Comparison of ENCODE assay signal across 8 cellular contexts in genomic region chr7:77415822-77416620, GRCh38. TPM values are rescaled to one million over a fixed set of nuclear protein-coding genes. Genes with fewer than 3 reads are reported as not detected.
DNase-seq lines count a peak whose midpoint lies in the region; ATAC-seq and TF ChIP-seq lines count a peak whose summit lies in the region.

Gene GSAP (minus strand): TSS chr7:77416349. CDS start chr7:77416321, 28 bp downstream.

- H3K4me1 ChIP-seq in heart right ventricle (peaks cover 0 to 39% (median 12%) of the 10 kb centered on the region in 9 donors), SJCRH30 (no peaks in the 10 kb centered on the region)

- intact Hi-C loops in heart right ventricle (cut with DNase I), result loop anchor here in 1 of 10 donors (10.0 kb wide), 1 partner anchor 119 kb away; the partner anchor contains the start of gene PTPN12
- intact Hi-C loops in posterior vena cava (cut with DNase I), result no loop called here

- 1% methylated on average over 67 to 93 of the region's 93 CpGs for WGBS in heart right ventricle, 2 donors

- DNase-seq in AG20443 (ENCODE audit: low spot score) (peak; percentile 82), RWPE1 (ENCODE audit: low spot score) (peak; percentile 68), heart right ventricle (peak; percentile 67), posterior vena cava (ENCODE audit: low spot score) (peak; percentile 84), SJCRH30 (no peak)
- DNase-seq in activated naive CD8-positive, alpha-beta T cell treated with anti-CD3 and anti-CD28 coated beads for 36 hours, result peak; percentile 53

- no peaks in the 10 kb centered on the region for H3K36me3 Mint-ChIP-seq in activated naive CD8-positive, alpha-beta T cell treated with anti-CD3 and anti-CD28 coated beads for 36 hours

- H3K27me3 ChIP-seq in heart right ventricle (no peaks in the 10 kb centered on the region), SJCRH30 (no peaks in the 10 kb centered on the region)

- H3K9me3 Mint-ChIP-seq in activated naive CD8-positive, alpha-beta T cell treated with anti-CD3 and anti-CD28 coated beads for 36 hours, result no peaks in the 10 kb centered on the region

- CTCF ChIA-PET in RWPE1 (lab: Yijun Ruan, JAX), result interaction anchor here (0.7 kb wide), 1 partner anchor 162 kb away, joined by 3 read pairs; no protein-coding TSS in a partner anchor

- ATAC-seq in GM19025 (IDR thresholded peaks at IDR 0.05; ENCODE audit: low read depth, unreplicated experiment) (peak; percentile 57), HG03196 (IDR thresholded peaks at IDR 0.05; ENCODE audit: unreplicated experiment) (peak; percentile 63), heart right ventricle (peak; percentile 70 to 91 (median 88))

- peak within 1 kb of the TSS; percentile 67 for H3K27ac Mint-ChIP-seq in activated naive CD8-positive, alpha-beta T cell treated with anti-CD3 and anti-CD28 coated beads for 36 hours

- peak within 1 kb of the TSS; percentile 58 for H3K4me3 Mint-ChIP-seq in activated naive CD8-positive, alpha-beta T cell treated with anti-CD3 and anti-CD28 coated beads for 36 hours

- H3K27me3 Mint-ChIP-seq in activated naive CD8-positive, alpha-beta T cell treated with anti-CD3 and anti-CD28 coated beads for 36 hours, result peaks cover 15% of the 10 kb centered on the region

- no peaks in the 10 kb centered on the region for H3K36me3 ChIP-seq in heart right ventricle
- H3K36me3 ChIP-seq in SJCRH30, result no peaks in the 10 kb centered on the region

- peak; percentile 42; the same call in 1 of the 2 replicates for TF ChIP-seq CTCF in RWPE1 (conservative IDR thresholded peaks at IDR 0.05; ENCODE audit: low read depth)
- TF ChIP-seq CTCF in heart right ventricle (IDR thresholded peaks at IDR 0.05), result peak in 5 of 9 donors; percentile 10 to 40 (median 20)

- H3K4me3 ChIP-seq in heart right ventricle (peak within 1 kb of the TSS; percentile 73 to 92 (median 86)), SJCRH30 (no peak within 1 kb of the TSS)

- H3K9me3 ChIP-seq in heart right ventricle, result no peaks in the 10 kb centered on the region
- H3K9me3 ChIP-seq in SJCRH30 (replicated peaks), result no peaks in the 10 kb centered on the region

- H3K4me1 Mint-ChIP-seq in activated naive CD8-positive, alpha-beta T cell treated with anti-CD3 and anti-CD28 coated beads for 36 hours, result peaks cover 47% of the 10 kb centered on the region

- POLR2A ChIA-PET in RWPE1 (lab: Yijun Ruan, JAX; ENCODE audit: low non-redundant PET), result interaction anchor here (1.5 kb wide), 1 partner anchor 123 kb away, joined by 3 read pairs; no protein-coding TSS in a partner anchor

- H3K27ac ChIP-seq in RWPE1 (peak within 1 kb of the TSS; percentile 26; the same call in 1 of the 2 replicates), heart right ventricle (peak within 1 kb of the TSS; percentile 68 to 96 (median 87)), SJCRH30 (no peak within 1 kb of the TSS)

RNA-seq across cellular contexts. Expression of gene GSAP, which starts in this region (rescaled TPM):
- 1 to 10 TPM; 1.7 TPM for total RNA-seq in activated naive CD8-positive, alpha-beta T cell treated with anti-CD3 and anti-CD28 coated beads for 36 hours
- total RNA-seq in heart right ventricle, result 10 to 100 TPM in 3 of 10 donors, 1 to 10 TPM in 7; 5.2 to 13.5 (median 7.9) TPM
- 10 to 100 TPM in 1 of 2 donors, 1 to 10 TPM in 1; 1.7 to 23.7 TPM for polyA plus RNA-seq in heart right ventricle
- total RNA-seq in posterior vena cava, result 10 to 100 TPM in 1 of 2 donors, 1 to 10 TPM in 1; 9.7 to 11.4 TPM
- total RNA-seq in SJCRH30 (2014; rRNA removed; shearing (Covaris generic)), result not detected in 2 replicates

Comparison
In these comparisons a context has a peak if more than half of its experiments do, and no peak if none do; other contexts are left out.
1. DNase-seq: peak in AG20443 (single experiment), RWPE1 (single experiment), activated naive CD8-positive, alpha-beta T cell treated with anti-CD3 and anti-CD28 coated beads for 36 hours (single experiment), heart right ventricle (2 of 2) and posterior vena cava (single experiment); none in SJCRH30 (0 of 2).
2. Peak in every context shown above with its lines, with median percentiles within 50 percentile points of each other: ATAC-seq.